4 cellular contexts compared by ENCODE assay signal in genomic region chrX:136866337-136867095, GRCh38.
A peak's percentile ranks its signal among the peaks of the same experiment; 100 is the strongest.
TF ChIP-seq lines count a peak whose summit lies in the region.

No MANE protein-coding gene starts in this region.

TF ChIP-seq in SK-N-SH treated with all-trans-retinoic acid at 6 μM for 48 hours, 23 proteins besides CTCF, POLR2A, EP300 and RAD21 (continues in another document):
- TF ChIP-seq ZNF8 (CRISPR knock-in tag; IDR thresholded peaks at IDR 0.05) (no peak), PATZ1 (CRISPR knock-in tag; IDR thresholded peaks at IDR 0.05; ENCODE audit: borderline replicate concordance) (no peak), TOX (CRISPR knock-in tag; IDR thresholded peaks at IDR 0.05; ENCODE audit: borderline replicate concordance) (no peak), CSRNP3 (CRISPR knock-in tag; IDR thresholded peaks at IDR 0.05) (no peak), SNAI2 (CRISPR knock-in tag; IDR thresholded peaks at IDR 0.05) (no peak), ZNF70 (CRISPR knock-in tag; IDR thresholded peaks at IDR 0.05) (no peak), ZNF565 (CRISPR knock-in tag; conservative IDR thresholded peaks at IDR 0.05; ENCODE audit: low read depth) (no peak)

TF ChIP-seq in SK-N-SH, 30 proteins besides CTCF, POLR2A, EP300 and RAD21 (continues in another document):
- TF ChIP-seq USF1 (IDR thresholded peaks at IDR 0.05; ENCODE audit: borderline replicate concordance, low read depth), result no peak
- no peak for TF ChIP-seq ELF1 (IDR thresholded peaks at IDR 0.05)
- no peak for TF ChIP-seq ZBTB33 (IDR thresholded peaks at IDR 0.05; ENCODE audit: borderline replicate concordance, low read depth)
- TF ChIP-seq JUND (IDR thresholded peaks at IDR 0.05), result no peak
- TF ChIP-seq SIN3A (IDR thresholded peaks at IDR 0.05; ENCODE audit: borderline replicate concordance, low read depth, low read length), result no peak
- TF ChIP-seq POLR2AphosphoS5 (IDR thresholded peaks at IDR 0.05; ENCODE audit: low read depth, low read length), result no peak
- TF ChIP-seq PBX3 (IDR thresholded peaks at IDR 0.05), result no peak
- TF ChIP-seq YY1 (IDR thresholded peaks at IDR 0.05; ENCODE audit: low read depth), result no peak
- no peak for TF ChIP-seq FOXJ3 (CRISPR knock-in tag; IDR thresholded peaks at IDR 0.05)

TF ChIP-seq in Ishikawa, 13 proteins besides CTCF, POLR2A, EP300 and RAD21:
- TF ChIP-seq TAF1 (IDR thresholded peaks at IDR 0.05; ENCODE audit: low read depth) (no peak), CEBPB (IDR thresholded peaks at IDR 0.05) (peak; percentile 65; the same call in 1 of the 2 replicates)

TF ChIP-seq in GM12878, 131 proteins besides CTCF, POLR2A, EP300 and RAD21:
- no peak for TF ChIP-seq NKRF (conservative IDR thresholded peaks at IDR 0.05)
- TF ChIP-seq POLR2AphosphoS5 (IDR thresholded peaks at IDR 0.05; ENCODE audit: low read length), result peak; percentile 55
- TF ChIP-seq ZNF207 (IDR thresholded peaks at IDR 0.05; ENCODE audit: borderline replicate concordance), result no peak
- no peak for TF ChIP-seq ZZZ3 (IDR thresholded peaks at IDR 0.05; ENCODE audit: control insufficient read depth, insufficient read length, low read depth)
